In genomic region chr11:12291767-12292166, GRCh38 we compare ENCODE assay signal across 15 cellular contexts.
"Had no signal": no experiment of that assay in that cellular context is flagged by ENCODE, and none has a peak within 500 bp of the region (broad histone marks: within the 10 kb centered on the region; RNA-seq: fewer than 3 reads in every experiment).

No MANE protein-coding gene starts in this region.

- H3K27me3 ChIP-seq: foreskin keratinocyte, suprapubic skin, upper lobe of left lung had no signal

- H3K9me3 Mint-ChIP-seq: immature natural killer cell, naive B cell had no signal

- H3K4me3 Mint-ChIP-seq: immature natural killer cell, WTC11 had no signal

- H3K27ac ChIP-seq: foreskin keratinocyte, suprapubic skin, upper lobe of left lung had no signal

- DNase-seq: activated CD4-positive, alpha-beta T cell treated with anti-CD3 and anti-CD28 coated beads for 48 hours; activated gamma-delta T cell treated with Interleukin-2 at 50 U/mL for 16 hours; activated T-cell treated with anti-CD3 and anti-CD28 coated beads, Interleukin-2, amount 50 U/mL, for 1 hour; foreskin keratinocyte; immature natural killer cell; left cardiac atrium; naive B cell; right cardiac atrium; stimulated activated naive CD4-positive, alpha-beta T cell; upper lobe of left lung had no signal

- H3K27ac Mint-ChIP-seq: immature natural killer cell, progenitor cell of endocrine pancreas, WTC11 had no signal

- H3K36me3 Mint-ChIP-seq: naive B cell, WTC11 had no signal

- ATAC-seq: foreskin keratinocyte, left cardiac atrium, right cardiac atrium, WTC11 had no signal

- H3K4me1 ChIP-seq: upper lobe of left lung had no signal

- H3K4me2 ChIP-seq: smooth muscle cell had no signal

- H3K9me3 ChIP-seq: suprapubic skin, upper lobe of left lung had no signal

- H3K4me3 ChIP-seq: lung, smooth muscle cell, suprapubic skin, upper lobe of left lung had no signal
